In the genomic region with DNA sequence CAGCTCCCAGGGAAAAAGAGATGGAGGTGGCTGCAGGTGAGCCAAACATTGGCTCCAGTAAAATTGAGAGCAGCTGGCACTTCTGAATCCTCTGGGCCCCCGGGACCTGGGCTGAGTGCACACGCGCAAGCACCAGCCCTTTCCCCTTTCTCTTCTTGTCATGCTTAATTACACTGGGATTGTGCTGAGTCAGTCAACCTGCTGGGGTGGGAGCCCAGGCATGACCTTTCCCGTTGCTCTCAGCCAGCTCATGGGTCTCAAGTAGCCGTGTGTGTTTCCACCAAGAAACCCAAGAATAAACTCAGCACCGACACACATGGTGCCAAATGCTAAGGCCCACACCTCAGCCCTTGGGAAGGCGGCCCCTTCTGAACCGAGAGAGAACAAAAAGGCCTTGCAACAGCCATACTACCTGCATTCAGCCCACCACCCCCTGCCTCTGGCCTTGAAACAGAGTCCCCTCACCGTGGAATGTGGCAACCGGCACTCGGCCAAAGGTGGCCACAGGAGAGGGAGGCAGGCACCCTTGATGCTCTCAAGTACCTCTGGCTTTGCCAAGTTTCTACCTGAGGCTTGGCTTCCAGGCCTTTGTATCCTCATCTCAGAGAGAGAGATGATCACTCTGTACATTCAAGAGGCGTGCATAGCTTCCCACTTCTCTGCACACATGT, we compare ENCODE assay signal across 21 cellular contexts. TPM values are rescaled to one million over a fixed set of nuclear protein-coding genes. Genes with fewer than 3 reads are reported as not detected.
DNase-seq lines count a peak whose midpoint lies in the region; ATAC-seq and TF ChIP-seq lines count a peak whose summit lies in the region.
"Had no signal": no experiment of that assay in that cellular context is flagged by ENCODE, and none has a peak within 500 bp of the region (broad histone marks: within the 10 kb centered on the region; RNA-seq: fewer than 3 reads in every experiment).

No MANE protein-coding gene starts in this region.

- no peak for ATAC-seq in HG03097 (IDR thresholded peaks at IDR 0.05; ENCODE audit: low FRiP score, unreplicated experiment)
- ATAC-seq: activated CD8-positive, alpha-beta T cell treated with anti-CD3 and anti-CD28 coated beads for 36 hours; activated T-cell treated with anti-CD3 and anti-CD28 coated beads, Interleukin-2, amount 50 U/mL, for 4 hours had no signal

- H3K4me1 ChIP-seq in BLaER1 (peaks cover 11% of the 10 kb centered on the region), sigmoid colon (peaks cover 0 to 26% (median 20%) of the 10 kb centered on the region in 4 donors), adrenal gland (replicated peaks in 1 of 2) (no peaks in the 10 kb centered on the region)
- H3K4me1 ChIP-seq: HAP-1, suprapubic skin had no signal

- TF ChIP-seq POLR2A in sigmoid colon (IDR thresholded peaks at IDR 0.05) (no peak), adrenal gland (IDR thresholded peaks at IDR 0.05) (no peak)

- DNase-seq in NCI-H1092 (lab: John Stamatoyannopoulos, UW) (peak; percentile 48), NCI-H69 (lab: John Stamatoyannopoulos, UW) (peak; percentile 60), left kidney (ENCODE audit: low read depth, low spot score) (peak; percentile 93), RKO (ENCODE audit: low spot score) (no peak), sigmoid colon (no peak), adrenal gland (no peak)
- DNase-seq: activated CD4-positive, CD25-positive, alpha-beta regulatory T cell; activated CD8-positive, alpha-beta T cell treated with anti-CD3 and anti-CD28 coated beads for 36 hours; activated naive CD4-positive, alpha-beta T cell treated with anti-CD3 and anti-CD28 coated beads, Interleukin-2, amount 10 ng/mL, durations not matched to agents 7 days and 5 days; activated T-cell treated with anti-CD3 and anti-CD28 coated beads, Interleukin-2, amount 50 U/mL, for 4 hours; aorta; central memory CD4-positive, alpha-beta T cell; DND-41; effector CD4-positive, alpha-beta T cell; NCI-H1417 treated with DMSO at 0.1 percent for 48 hours; NCI-H446; T1000 had no signal

- H3K4me3 ChIP-seq in BLaER1 (no peak overlapping the region), sigmoid colon (no peak overlapping the region), adrenal gland (no peak overlapping the region)
- H3K4me3 ChIP-seq: HAP-1, suprapubic skin had no signal

- peak overlapping the region; percentile 17; the same call in 1 of the 2 replicates for H3K4me2 ChIP-seq in BLaER1

- H3K36me3 ChIP-seq in BLaER1 (no peaks in the 10 kb centered on the region), sigmoid colon (peaks cover 0 to 5% (median 0%) of the 10 kb centered on the region in 4 donors), adrenal gland (replicated peaks in 1 of 2) (no peaks in the 10 kb centered on the region)
- H3K36me3 ChIP-seq: HAP-1, suprapubic skin had no signal

- no peaks in the 10 kb centered on the region for H4K20me1 ChIP-seq in BLaER1

- H3K9me3 ChIP-seq in BLaER1 (no peaks in the 10 kb centered on the region), sigmoid colon (no peaks in the 10 kb centered on the region), adrenal gland (replicated peaks in 1 of 3) (no peaks in the 10 kb centered on the region)
- H3K9me3 ChIP-seq: HAP-1, suprapubic skin had no signal

- no peak for TF ChIP-seq EP300 in sigmoid colon (IDR thresholded peaks at IDR 0.05)

- 80 to 84% methylated on average over 12 of the region's 12 CpGs for WGBS in sigmoid colon, 2 donors
- 81 to 88% (median 81%) methylated on average over 9 to 12 of the region's 12 CpGs for WGBS in adrenal gland, 4 donors

- H3K27me3 ChIP-seq in BLaER1, result no peaks in the 10 kb centered on the region
- H3K27me3 ChIP-seq in sigmoid colon, result no peaks in the 10 kb centered on the region
- H3K27me3 ChIP-seq in adrenal gland, result no peaks in the 10 kb centered on the region
- H3K27me3 ChIP-seq: suprapubic skin had no signal

- no peak for TF ChIP-seq CTCF in sigmoid colon (IDR thresholded peaks at IDR 0.05)
- no peak for TF ChIP-seq CTCF in adrenal gland (IDR thresholded peaks at IDR 0.05)

- H3K27ac ChIP-seq in BLaER1 (no peak overlapping the region), sigmoid colon (no peak overlapping the region), adrenal gland (no peak overlapping the region)
- H3K27ac ChIP-seq: suprapubic skin had no signal

- H3K9ac ChIP-seq in BLaER1, result no peak overlapping the region

- intact Hi-C loops in sigmoid colon (cut with DNase I) (no loop called here), adrenal gland (cut with DNase I) (no loop called here)

RNA-seq across cellular contexts. Expression of gene SLIT3, which starts 28.1 kb away (rescaled TPM):
- total RNA-seq in sigmoid colon, result 10 to 100 TPM; 30.0 to 46.3 (median 31.5) TPM
- polyA plus RNA-seq in sigmoid colon, result 1 to 10 TPM in 2 of 3 donors, under 1 TPM in 1; 0.23 to 4.2 (median 4.0) TPM
- 10 to 100 TPM; 26.2 to 94.1 (median 40.6) TPM for total RNA-seq in adrenal gland
- 10 to 100 TPM in 2 of 3 donors, 1 to 10 TPM in 1; 10.0 to 21.3 (median 10.6) TPM for polyA plus RNA-seq in adrenal gland

Comparison
In these comparisons a context has a peak if more than half of its experiments do, and no peak if none do; other contexts are left out.
1. DNase-seq: peak in NCI-H1092 (single experiment), NCI-H69 (single experiment) and left kidney (single experiment); none in RKO (single experiment), sigmoid colon (single experiment) and adrenal gland (0 of 7).